ENCODE assay signal across 12 cellular contexts in the genomic region with DNA sequence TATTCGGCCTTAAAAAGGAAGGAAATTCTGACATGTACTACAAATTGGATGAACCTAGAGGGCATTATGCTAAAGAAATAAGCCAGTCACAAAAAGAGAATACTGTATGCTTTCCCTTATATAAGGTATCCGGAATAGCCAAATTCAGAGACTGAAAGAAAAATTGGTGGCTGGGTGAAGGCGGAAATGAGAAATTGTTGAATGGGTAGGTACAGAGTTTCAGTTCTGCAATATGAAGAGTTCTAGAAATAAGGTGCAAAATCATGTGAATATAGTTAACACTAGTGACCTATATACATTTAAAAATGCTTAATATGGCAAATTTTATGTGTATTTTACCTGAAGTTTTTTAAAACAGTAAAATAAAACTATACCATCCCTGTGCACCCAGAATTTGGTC. TPM values are rescaled to one million over a fixed set of nuclear protein-coding genes. Genes with fewer than 3 reads are reported as not detected.
DNase-seq lines count a peak whose midpoint lies in the region; ATAC-seq and TF ChIP-seq lines count a peak whose summit lies in the region.
"Had no signal": no experiment of that assay in that cellular context is flagged by ENCODE, and none has a peak within 500 bp of the region (broad histone marks: within the 10 kb centered on the region; RNA-seq: fewer than 3 reads in every experiment).

No MANE protein-coding gene starts in this region.

- 82 to 93% methylated on average over 3 of the region's 3 CpGs for WGBS in sigmoid colon, 2 donors
- 77 to 100% methylated on average over 2 to 3 of the region's 3 CpGs for WGBS in transverse colon (ENCODE audit: low coverage in 1 of 2), 2 donors

- H3K36me3 ChIP-seq in sigmoid colon, result no peaks in the 10 kb centered on the region
- H3K36me3 ChIP-seq in transverse colon, result no peaks in the 10 kb centered on the region
- H3K36me3 ChIP-seq: uterus had no signal

- intact Hi-C loops in sigmoid colon (cut with DNase I), result loop anchor here (2.0 kb wide), 1 partner anchor 269 kb away; no protein-coding TSS in a partner anchor
- intact Hi-C loops in transverse colon (cut with DNase I; ENCODE audit: low total_unique reads), result loop anchor here (5.0 kb wide), 1 partner anchor 267 kb away; no protein-coding TSS in a partner anchor

- H3K27ac ChIP-seq in sigmoid colon (no peak overlapping the region), transverse colon (no peak overlapping the region)
- H3K27ac ChIP-seq: parathyroid adenoma, uterus had no signal

- no peak for TF ChIP-seq POLR2A in sigmoid colon (IDR thresholded peaks at IDR 0.05)
- no peak for TF ChIP-seq POLR2A in transverse colon (IDR thresholded peaks at IDR 0.05)

- H3K27me3 ChIP-seq in sigmoid colon, result no peaks in the 10 kb centered on the region
- no peaks in the 10 kb centered on the region for H3K27me3 ChIP-seq in transverse colon
- H3K27me3 ChIP-seq: uterus had no signal

- DNase-seq in GM12864 (ENCODE audit: low read depth) (peak; percentile 45), Kasumi-1 (lab: John Stamatoyannopoulos, UW) (no peak), sigmoid colon (no peak), NCI-H748 (lab: John Stamatoyannopoulos, UW; ENCODE audit: unreplicated experiment) (no peak), transverse colon (no peak)
- DNase-seq: GF-D8, T-helper 9 cell, uterus had no signal

- ATAC-seq in GM19438 (IDR thresholded peaks at IDR 0.05; ENCODE audit: low read depth, unreplicated experiment) (peak; percentile 91), HG02884 (IDR thresholded peaks at IDR 0.05; ENCODE audit: unreplicated experiment) (peak; percentile 81), HG03575 (IDR thresholded peaks at IDR 0.05; ENCODE audit: extremely low read depth, insufficient number of reproducible peaks, low FRiP score, unreplicated experiment) (peak; percentile 85)

- TF ChIP-seq CTCF in GM12864 (IDR thresholded peaks at IDR 0.05; ENCODE audit: low read depth, low read length, missing control alignments) (no peak), sigmoid colon (IDR thresholded peaks at IDR 0.05) (no peak), transverse colon (IDR thresholded peaks at IDR 0.05) (no peak)

- H3K4me1 ChIP-seq in sigmoid colon, result no peaks in the 10 kb centered on the region
- no peaks in the 10 kb centered on the region for H3K4me1 ChIP-seq in transverse colon
- H3K4me1 ChIP-seq: parathyroid adenoma, uterus had no signal

- H3K4me3 ChIP-seq in GM12864 (ENCODE audit: low read depth, low read length) (no peak overlapping the region), sigmoid colon (no peak overlapping the region), transverse colon (no peak overlapping the region)
- H3K4me3 ChIP-seq: uterus had no signal

- in situ Hi-C loops in transverse colon (cut with MboI; ENCODE audit: low pct_ligation_motif_present in 1 of 4, low pct_unique_long_range_greater_than_20kb in 1 of 4, low sequenced_read_pairs in 3 of 4), result loop anchor here in 1 of 4 donors (25.0 kb wide), 1 partner anchor 272 kb away; the partner anchor contains the start of gene FHOD3

- H3K9me3 ChIP-seq in sigmoid colon, result no peaks in the 10 kb centered on the region
- no peaks in the 10 kb centered on the region for H3K9me3 ChIP-seq in transverse colon
- H3K9me3 ChIP-seq: uterus had no signal

- TF ChIP-seq EP300 in sigmoid colon (IDR thresholded peaks at IDR 0.05) (no peak), transverse colon (IDR thresholded peaks at IDR 0.05; ENCODE audit: low read depth) (no peak)

RNA-seq across cellular contexts. Expression of gene RPRD1A, which starts 51.7 kb away (rescaled TPM):
- total RNA-seq in sigmoid colon (10 to 100 TPM; 68.8 to 80.3 (median 71.8) TPM), transverse colon (10 to 100 TPM; 34.4 to 59.9 (median 44.3) TPM)
- polyA plus RNA-seq in sigmoid colon, result 10 to 100 TPM; 13.2 to 19.4 (median 15.7) TPM
